8 cellular contexts compared by ENCODE assay signal in the genomic region with DNA sequence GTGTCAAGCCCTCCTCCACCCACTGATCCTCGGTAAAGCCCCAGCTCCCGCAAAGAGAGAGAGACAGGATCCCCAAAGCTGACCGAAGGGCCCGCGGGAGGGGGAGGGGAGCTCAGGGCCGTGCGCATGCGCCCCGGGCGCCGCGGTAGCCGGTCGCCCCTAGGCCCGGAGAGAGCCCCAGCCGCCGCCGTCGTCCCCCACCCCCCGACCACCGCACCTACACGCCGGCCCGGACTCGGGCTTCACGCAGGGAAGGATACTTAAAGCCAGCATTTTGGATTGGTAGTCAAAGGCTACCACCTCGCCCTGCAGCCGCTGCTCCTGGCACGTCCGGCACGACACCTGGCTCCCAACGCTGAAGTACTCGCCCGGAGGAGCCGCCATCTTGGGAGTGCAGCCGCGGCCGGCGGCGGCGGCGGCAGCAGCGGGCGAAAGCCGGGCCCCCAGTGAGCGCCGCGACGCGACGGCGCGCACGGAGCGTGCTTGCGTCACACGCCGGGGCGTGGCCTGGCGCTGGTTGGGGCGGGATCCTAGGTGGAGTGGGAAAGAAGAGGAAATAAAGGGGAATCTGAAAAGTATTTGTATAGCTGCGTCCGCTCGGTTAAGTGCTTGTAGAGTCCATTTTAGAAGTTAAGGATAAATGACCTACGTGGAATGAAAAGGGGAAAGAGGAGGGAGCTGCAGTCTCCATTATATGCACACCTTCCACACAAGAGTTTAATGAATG. TPM values are rescaled to one million over a fixed set of nuclear protein-coding genes. Genes with fewer than 3 reads are reported as not detected.
DNase-seq lines count a peak whose midpoint lies in the region; ATAC-seq, FAIRE-seq and TF ChIP-seq lines count a peak whose summit lies in the region.

A gene (minus strand): TSS at position 468 of the 727 bp plus-strand sequence. CDS start 84 bp downstream, at position 384.

- peak; percentile 77 for ATAC-seq in HCT116

- no peaks in the 10 kb centered on the region for H3K9me3 ChIP-seq in HCT116 (ENCODE audit: control insufficient read depth in 1 of 2, insufficient read depth in 1 of 2, low read depth in 1 of 2, low read length in 2 of 2)
- H3K9me3 ChIP-seq in neuronal stem cell (replicated peaks in 1 of 2; ENCODE audit: control insufficient read depth in 2 of 2, insufficient read depth in 1 of 2, low read depth in 1 of 2, low read length in 2 of 2), result no peaks in the 10 kb centered on the region

- H2AFZ ChIP-seq in HCT116 (ENCODE audit: low read depth, low read length, poor library complexity, severe bottlenecking), result no peak within 1 kb of the TSS
- peak within 1 kb of the TSS; percentile 89 for H2AFZ ChIP-seq in neuronal stem cell (ENCODE audit: low read length)

- no peak within 1 kb of the TSS for H4K91ac ChIP-seq in neuronal stem cell (ENCODE audit: low read depth, low read length, poor library complexity)

- no peaks in the 10 kb centered on the region for H3K9me2 ChIP-seq in HCT116 (ENCODE audit: insufficient read depth)

- H3K79me1 ChIP-seq in neuronal stem cell (ENCODE audit: low read depth, low read length), result peaks cover 7% of the 10 kb centered on the region

- H3K27ac ChIP-seq in HCT116 (ENCODE audit: low read depth, low read length) (peak within 1 kb of the TSS; percentile 93), neuronal stem cell (replicated peaks; ENCODE audit: low read length) (peak within 1 kb of the TSS; percentile 97)

- no peak within 1 kb of the TSS for H3K4ac ChIP-seq in neuronal stem cell (ENCODE audit: low read length)

- no peak for TF ChIP-seq CTCF in HCT116 (IDR thresholded peaks at IDR 0.05 in 2 of 3, conservative IDR thresholded peaks at IDR 0.05 in 1 of 3; ENCODE audit: borderline replicate concordance in 1 of 3, insufficient read depth in 1 of 3, low read depth in 2 of 3, low read length in 2 of 3)

- no peaks in the 10 kb centered on the region for H4K20me1 ChIP-seq in HCT116 (ENCODE audit: insufficient read depth)

- no peak within 1 kb of the TSS for H2BK12ac ChIP-seq in neuronal stem cell (ENCODE audit: low read length)

- H2BK15ac ChIP-seq in neuronal stem cell (ENCODE audit: low read length), result no peak within 1 kb of the TSS

- peaks cover 22 to 28% of the 10 kb centered on the region in 2 experiments for H3K36me3 ChIP-seq in HCT116 (ENCODE audit: control insufficient read depth in 1 of 2, insufficient read depth in 2 of 2, low read length in 2 of 2)
- peaks cover 7 to 32% of the 10 kb centered on the region in 2 donors for H3K36me3 ChIP-seq in neuronal stem cell (replicated peaks in 1 of 2; ENCODE audit: control insufficient read depth in 2 of 2, insufficient read depth in 2 of 2, low read length in 2 of 2)

- no peak within 1 kb of the TSS for H2BK120ac ChIP-seq in neuronal stem cell (ENCODE audit: low read depth, low read length)

- CTCF ChIA-PET in HCT116 (lab: Charles Lee), result no interaction called here

- H3K4me1 ChIP-seq in HCT116 (ENCODE audit: control insufficient read depth in 1 of 2, insufficient read depth in 2 of 2, low read length in 2 of 2), result peaks cover 14 to 41% of the 10 kb centered on the region in 2 experiments
- peaks cover 3 to 5% of the 10 kb centered on the region in 2 donors for H3K4me1 ChIP-seq in neuronal stem cell (ENCODE audit: control insufficient read depth in 2 of 2, insufficient read depth in 1 of 2, low read depth in 1 of 2, low read length in 2 of 2)

- no CpG with 5 or more reads among the region's 65 CpGs for WGBS in neuronal stem cell (ENCODE audit: extremely low coverage in 2 of 2, insufficient read length in 2 of 2, insufficient replicate concordance in 1 of 2), 2 donors

- TF ChIP-seq RAD21 in HCT116 (IDR thresholded peaks at IDR 0.05; ENCODE audit: low read depth), result no peak

- H3K4me3 ChIP-seq in HCT116 (replicated peaks in 1 of 2; ENCODE audit: low read depth in 1 of 2, low read length in 2 of 2) (peak within 1 kb of the TSS; percentile 98 to 99), neuronal stem cell (ENCODE audit: low read length in 2 of 2) (peak within 1 kb of the TSS; percentile 93 to 96)

- peak; percentile 70 for TF ChIP-seq POLR2A in HCT116 (IDR thresholded peaks at IDR 0.05; ENCODE audit: borderline replicate concordance, extremely low read depth, insufficient read depth, insufficient read length)

- H3K27me3 ChIP-seq in HCT116 (ENCODE audit: insufficient read depth, low read length) (no peaks in the 10 kb centered on the region), neuronal stem cell (ENCODE audit: control insufficient read depth in 3 of 3, insufficient read depth in 3 of 3, low read depth in 1 of 3, low read length in 3 of 3) (no peaks in the 10 kb centered on the region)

- DNase-seq in EL (peak; percentile 92), HCT116 (ENCODE audit: low read depth, low spot score) (peak; percentile 72), MV-4-11 (lab: John Stamatoyannopoulos, UW) (peak; percentile 84), SK-N-DZ (ENCODE audit: low spot score) (peak; percentile 90), frontal cortex (ENCODE audit: low spot score in 2 of 2) (peak; percentile 91 to 92), neuronal stem cell (ENCODE audit: low spot score) (peak; percentile 90), stromal cell of bone marrow (ENCODE audit: low read depth) (peak; percentile 75)
- peak; percentile 92 for DNase-seq in activated naive CD4-positive, alpha-beta T cell treated with Interleukin-2 at 50 U/mL for 16 hours

- peak within 1 kb of the TSS; percentile 97 for H3K18ac ChIP-seq in neuronal stem cell (ENCODE audit: low read length)

- intact Hi-C loops in HCT116 (cut with micrococcal nuclease), result no loop called here

- H2AK5ac ChIP-seq in neuronal stem cell (ENCODE audit: low read depth, low read length), result no peak within 1 kb of the TSS

- no peak for FAIRE-seq in frontal cortex (lab: Jason Lieb, UNC)

- peak within 1 kb of the TSS; percentile 99 for H3K4me2 ChIP-seq in HCT116 (ENCODE audit: low read length)
- H3K4me2 ChIP-seq in neuronal stem cell (ENCODE audit: insufficient read depth, low read length, poor library complexity, severe bottlenecking), result peak within 1 kb of the TSS; percentile 64

- no peak within 1 kb of the TSS for H3K23ac ChIP-seq in neuronal stem cell (ENCODE audit: low read depth, low read length, poor library complexity)

- RAD21 ChIA-PET in HCT116 (lab: Charles Lee; ENCODE audit: low non-redundant PET in 1 of 2, low total read pairs in 2 of 2, uncharacterized antibody in 2 of 2, unreplicated experiment in 2 of 2), result no interaction called here

- peaks cover 59% of the 10 kb centered on the region for H3K79me2 ChIP-seq in HCT116 (ENCODE audit: insufficient read depth, low read length)

- BruUV-seq in HCT116 (replicated peaks; lab: Mats Ljungman, UMichigan), result no TSS peak

- H3K9ac ChIP-seq in HCT116 (ENCODE audit: low read length), result peak within 1 kb of the TSS; percentile 99
- H3K9ac ChIP-seq in neuronal stem cell (ENCODE audit: low read depth, low read length, poor library complexity), result peak within 1 kb of the TSS; percentile 88

- H2BK5ac ChIP-seq in neuronal stem cell (ENCODE audit: low read length), result peak within 1 kb of the TSS; percentile 82

- H4K8ac ChIP-seq in neuronal stem cell (ENCODE audit: low read depth, low read length), result no peak within 1 kb of the TSS

- POLR2A ChIA-PET in HCT116 (lab: Charles Lee), result interaction anchor here (0.6 to 1.6 kb wide), 4 partner anchors 45 to 219 kb away, joined by 3 read pairs; a partner anchor contains a TSS

- H3K14ac ChIP-seq in neuronal stem cell (ENCODE audit: low read length), result peak within 1 kb of the TSS; percentile 82

TF ChIP-seq in HCT116, 20 proteins besides CTCF, POLR2A, EP300 and RAD21 (continues in another document):
- TF ChIP-seq, protein P1, sequence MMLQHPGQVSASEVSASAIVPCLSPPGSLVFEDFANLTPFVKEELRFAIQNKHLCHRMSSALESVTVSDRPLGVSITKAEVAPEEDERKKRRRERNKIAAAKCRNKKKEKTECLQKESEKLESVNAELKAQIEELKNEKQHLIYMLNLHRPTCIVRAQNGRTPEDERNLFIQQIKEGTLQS (IDR thresholded peaks at IDR 0.05), result no peak
- TF ChIP-seq, protein P2, sequence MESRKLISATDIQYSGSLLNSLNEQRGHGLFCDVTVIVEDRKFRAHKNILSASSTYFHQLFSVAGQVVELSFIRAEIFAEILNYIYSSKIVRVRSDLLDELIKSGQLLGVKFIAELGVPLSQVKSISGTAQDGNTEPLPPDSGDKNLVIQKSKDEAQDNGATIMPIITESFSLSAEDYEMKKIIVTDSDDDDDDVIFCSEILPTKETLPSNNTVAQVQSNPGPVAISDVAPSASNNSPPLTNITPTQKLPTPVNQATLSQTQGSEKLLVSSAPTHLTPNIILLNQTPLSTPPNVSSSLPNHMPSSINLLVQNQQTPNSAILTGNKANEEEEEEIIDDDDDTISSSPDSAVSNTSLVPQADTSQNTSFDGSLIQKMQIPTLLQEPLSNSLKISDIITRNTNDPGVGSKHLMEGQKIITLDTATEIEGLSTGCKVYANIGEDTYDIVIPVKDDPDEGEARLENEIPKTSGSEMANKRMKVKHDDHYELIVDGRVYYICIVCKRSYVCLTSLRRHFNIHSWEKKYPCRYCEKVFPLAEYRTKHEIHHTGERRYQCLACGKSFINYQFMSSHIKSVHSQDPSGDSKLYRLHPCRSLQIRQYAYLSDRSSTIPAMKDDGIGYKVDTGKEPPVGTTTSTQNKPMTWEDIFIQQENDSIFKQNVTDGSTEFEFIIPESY (IDR thresholded peaks at IDR 0.05; ENCODE audit: extremely low read depth, insufficient replicate concordance, low read length), result no peak
- TF ChIP-seq ZNF274 (IDR thresholded peaks at IDR 0.05; ENCODE audit: low read depth, low read length) (no peak), CBX3 (IDR thresholded peaks at IDR 0.05; ENCODE audit: low read depth) (no peak), POLR2AphosphoS5 (IDR thresholded peaks at IDR 0.05; ENCODE audit: low read depth, low read length) (peak; percentile 67), EGR1 (IDR thresholded peaks at IDR 0.05; ENCODE audit: low read depth) (no peak), SIN3A (IDR thresholded peaks at IDR 0.05; ENCODE audit: low read depth) (peak; percentile 49; the same call in 1 of the 2 replicates), SRF (IDR thresholded peaks at IDR 0.05; ENCODE audit: low read depth) (no peak), TCF7L2 (IDR thresholded peaks at IDR 0.05; ENCODE audit: borderline replicate concordance, extremely low read depth, insufficient read depth, insufficient read length) (no peak), EZH2phosphoT487 (IDR thresholded peaks at IDR 0.05; ENCODE audit: borderline replicate concordance) (no peak), JUND (IDR thresholded peaks at IDR 0.05) (no peak), EZH2 (IDR thresholded peaks at IDR 0.05) (no peak), ZFX (IDR thresholded peaks at IDR 0.05) (peak; percentile 67; the same call in 1 of the 2 replicates), FOSL1 (IDR thresholded peaks at IDR 0.05; ENCODE audit: low read depth) (no peak)

RNA-seq across cellular contexts. Expression of the gene that starts here (rescaled TPM):
- 99.6 TPM for total RNA-seq in HCT116 (2021; ENCODE audit: unreplicated experiment)
- polyA plus RNA-seq in HCT116 (2012), result 44.3 and 45.4 TPM in 2 replicates
- polyA plus RNA-seq in SK-N-DZ (2014; cell fraction: cytosol; rRNA removed), result 40.5 and 43.3 TPM in 2 replicates
- polyA plus RNA-seq in SK-N-DZ (2014; cell fraction: nucleus; rRNA removed), result 18.4 and 18.9 TPM in 2 replicates
- total RNA-seq in frontal cortex, result 26.5 TPM
- 88.7 TPM for polyA plus RNA-seq in neuronal stem cell (2013, experiment 1 of 2)
- 90.7 TPM for polyA plus RNA-seq in neuronal stem cell (2013, experiment 2 of 2)

Comparison
In these comparisons a context has a peak if more than half of its experiments do, and no peak if none do; other contexts are left out.
1. Peak in every context shown above with its lines: DNase-seq, ATAC-seq, H3K4me3 ChIP-seq and H3K27ac ChIP-seq.